Comparison of ENCODE assay signal across 19 cellular contexts in genomic region chr6:168417158-168417557, GRCh38. TPM values are rescaled to one million over a fixed set of nuclear protein-coding genes. Genes with fewer than 3 reads are reported as not detected.
DNase-seq lines count a peak whose midpoint lies in the region; ATAC-seq and TF ChIP-seq lines count a peak whose summit lies in the region.
"Had no signal": no experiment of that assay in that cellular context is flagged by ENCODE, and none has a peak within 500 bp of the region (broad histone marks: within the 10 kb centered on the region; RNA-seq: fewer than 3 reads in every experiment).

No MANE protein-coding gene starts in this region.

- H3K4me3 ChIP-seq in coronary artery = no peak overlapping the region
- H3K4me3 ChIP-seq in mucosa of descending colon = no peak overlapping the region

- H3K4me1 ChIP-seq in mucosa of descending colon (ENCODE audit: low read depth) = no peaks in the 10 kb centered on the region
- H3K4me1 ChIP-seq: breast epithelium had no signal

- CTCF ChIA-PET in HEK293T (lab: Yijun Ruan, JAX) = no interaction called here

- DNase-seq in DMS53 treated with DMSO at 0.1 percent for 48 hours (lab: John Stamatoyannopoulos, UW; ENCODE audit: unreplicated experiment) (peak; percentile 3), NCI-H146 treated with DMSO at 0.1 percent for 48 hours (lab: John Stamatoyannopoulos, UW; ENCODE audit: unreplicated experiment) (peak; percentile 74), coronary artery (ENCODE audit: low spot score) (peak; percentile 46), mucosa of descending colon (no peak), HEK293T (ENCODE audit: extremely low spot score) (no peak), DMS114 treated with DMSO at 0.1 percent for 48 hours (lab: John Stamatoyannopoulos, UW; ENCODE audit: unreplicated experiment) (no peak), NOMO-1 treated with DMSO at 0.1 percent for 48 hours (lab: John Stamatoyannopoulos, UW; ENCODE audit: unreplicated experiment) (no peak), NCI-H187 treated with DMSO at 0.1 percent for 48 hours (lab: John Stamatoyannopoulos, UW) (no peak)
- DNase-seq: activated B cell treated with CpG ODN at 0.5 μM for 24 hours; activated naive CD4-positive, alpha-beta T cell treated with anti-CD3 and anti-CD28 coated beads, Interleukin-2, amount 50 U/mL, for 16 hours; DND-41; effector memory CD4-positive, alpha-beta T cell; HCEC 1CT; Karpas-422; NCI-H226; occipital lobe; PC-3; SW 1271 had no signal

- intact Hi-C loops in mucosa of descending colon (cut with DNase I, micrococcal nuclease) = no loop called here

- TF ChIP-seq CTCF in coronary artery (IDR thresholded peaks at IDR 0.05) = no peak
- TF ChIP-seq CTCF in mucosa of descending colon (IDR thresholded peaks at IDR 0.05) = no peak

- no peak overlapping the region for H3K27ac ChIP-seq in coronary artery

- no peaks in the 10 kb centered on the region for H3K36me3 ChIP-seq in mucosa of descending colon (ENCODE audit: low read depth)
- H3K36me3 ChIP-seq: breast epithelium had no signal

- H3K9me3 ChIP-seq in mucosa of descending colon = no peaks in the 10 kb centered on the region
- H3K9me3 ChIP-seq: breast epithelium had no signal

- POLR2A ChIA-PET in HEK293T (lab: Yijun Ruan, JAX) = no interaction called here

- peak; percentile 46 for ATAC-seq in mucosa of descending colon
- ATAC-seq: PC-3 had no signal

TF ChIP-seq in HEK293T, 16 proteins besides CTCF, POLR2A, EP300 and RAD21:
- TF ChIP-seq FOXK2 (IDR thresholded peaks at IDR 0.05) (no peak), NFRKB (IDR thresholded peaks at IDR 0.05) (no peak), FOXM1 (IDR thresholded peaks at IDR 0.05; ENCODE audit: borderline replicate concordance) (no peak), BHLHE40 (IDR thresholded peaks at IDR 0.05; ENCODE audit: borderline replicate concordance) (no peak), ELF4 (IDR thresholded peaks at IDR 0.05) (no peak), SUZ12 (IDR thresholded peaks at IDR 0.05) (no peak), ZNF384 (IDR thresholded peaks at IDR 0.05) (no peak)

RNA-seq across cellular contexts. Expression of gene SMOC2, which starts 23.8 kb away (rescaled TPM):
- total RNA-seq in mucosa of descending colon = 10 to 100 TPM; 11.4 to 40.4 (median 18.8) TPM
- total RNA-seq: activated B cell treated with CpG ODN at 0.5 μM for 24 hours, PC-3 had no signal

Comparison
In these comparisons a context has a peak if more than half of its experiments do, and no peak if none do; other contexts are left out.
1. DNase-seq: peak in DMS53 treated with DMSO at 0.1 percent for 48 hours (single experiment), NCI-H146 treated with DMSO at 0.1 percent for 48 hours (single experiment) and coronary artery (single experiment); none in mucosa of descending colon (0 of 3), HEK293T (single experiment), DMS114 treated with DMSO at 0.1 percent for 48 hours (single experiment), NOMO-1 treated with DMSO at 0.1 percent for 48 hours (single experiment) and NCI-H187 treated with DMSO at 0.1 percent for 48 hours (single experiment).